In genomic region chr9:7341571-7341970, GRCh38 we compare ENCODE assay signal across 25 cellular contexts.
DNase-seq lines count a peak whose midpoint lies in the region; ATAC-seq lines count a peak whose summit lies in the region.
"Had no signal": no experiment of that assay in that cellular context is flagged by ENCODE, and none has a peak within 500 bp of the region (broad histone marks: within the 10 kb centered on the region; RNA-seq: fewer than 3 reads in every experiment).

No MANE protein-coding gene starts in this region.

- no peak for DNase-seq in germinal center (ENCODE audit: low spot score)
- no peak for DNase-seq in SHP77 treated with DMSO at 0.1 percent for 48 hours (lab: John Stamatoyannopoulos, UW)
- DNase-seq in ureter (ENCODE audit: low spot score), result no peak
- DNase-seq: activated CD4-positive, alpha-beta memory T cell treated with anti-CD3 and anti-CD28 coated beads for 36 hours; activated CD8-positive, alpha-beta memory T cell treated with anti-CD3 and anti-CD28 coated beads, Interleukin-2, amount 50 U/mL, for 4 hours; DMS53; effector memory CD4-positive, alpha-beta T cell; kidney glomerular epithelial cell; lower lobe of right lung; natural killer cell; NCI-H1417; NCI-H2081 treated with DMSO at 0.1 percent for 48 hours; NCI-H345; occipital lobe; stimulated activated CD4-positive, alpha-beta T cell treated with anti-CD3 and anti-CD28 coated beads, Interleukin-4, amount 100 ng/mL, for 4 hours; upper lobe of left lung had no signal

- ATAC-seq in GM18519 (IDR thresholded peaks at IDR 0.05; ENCODE audit: low FRiP score, unreplicated experiment), result peak; percentile 46
- peak; percentile 48 for ATAC-seq in GM19467 (IDR thresholded peaks at IDR 0.05; ENCODE audit: unreplicated experiment)
- peak; percentile 44 for ATAC-seq in HG02981 (IDR thresholded peaks at IDR 0.05; ENCODE audit: unreplicated experiment)
- ATAC-seq in HG03457 (IDR thresholded peaks at IDR 0.05; ENCODE audit: unreplicated experiment), result peak; percentile 58
- no peak for ATAC-seq in GM18520 (IDR thresholded peaks at IDR 0.05; ENCODE audit: unreplicated experiment)
- ATAC-seq: activated CD4-positive, CD25-positive, alpha-beta regulatory T cell treated with anti-CD3 and anti-CD28 coated beads, Interleukin-2, amount 50 U/mL, for 24 hours; activated T-helper 17 cell treated with anti-CD3 and anti-CD28 coated beads, Interleukin-2, amount 50 U/mL, for 72 hours; K562; lower lobe of right lung; natural killer cell; stimulated activated memory B cell treated with anti-CD40 and anti-IgM and Interleukin-4, amounts not matched to agents 10 μg/mL and 1 μg/mL and 100 μg/mL, for 72 hours had no signal
